8 cellular contexts compared by ENCODE assay signal in the genomic region with DNA sequence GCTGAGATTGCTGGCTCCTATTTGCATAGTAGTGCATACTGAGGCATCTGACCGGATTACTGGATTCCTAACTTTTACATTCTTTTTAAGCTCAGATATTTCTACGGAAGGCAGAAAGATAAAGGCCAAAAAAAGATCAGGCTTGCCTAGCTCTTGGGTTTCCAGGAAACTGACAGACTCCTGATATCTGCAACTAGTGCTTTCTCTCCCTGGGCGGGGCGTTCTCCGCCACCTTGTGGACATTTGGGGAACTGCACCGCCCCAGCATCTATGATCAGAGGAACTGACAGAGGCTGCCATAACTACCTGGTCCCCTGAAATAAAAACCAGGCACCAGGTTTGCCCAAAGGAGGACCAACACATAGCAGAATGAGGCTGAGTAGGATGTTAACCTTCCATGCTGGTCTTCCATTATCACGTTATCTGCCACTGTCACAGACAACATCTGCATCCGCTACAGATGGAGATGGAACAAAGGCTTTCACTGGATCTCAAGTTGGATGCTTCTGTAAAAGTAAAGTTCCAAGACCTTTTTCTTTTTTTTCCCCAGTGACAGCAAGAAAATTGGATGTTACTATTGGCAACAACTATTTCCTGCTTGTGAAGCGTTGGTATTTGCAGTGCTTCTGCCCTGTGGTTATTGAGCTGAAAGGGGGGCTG. TPM values are rescaled to one million over a fixed set of nuclear protein-coding genes. Genes with fewer than 3 reads are reported as not detected.
DNase-seq lines count a peak whose midpoint lies in the region; ATAC-seq and TF ChIP-seq lines count a peak whose summit lies in the region.

No MANE protein-coding gene starts in this region.

- peak overlapping the region in 1 of 2 experiments; percentile 69 for H3K18ac ChIP-seq in mesenchymal stem cell (ENCODE audit: low read depth in 1 of 2, low read length in 2 of 2)

- H4K91ac ChIP-seq in mesenchymal stem cell (ENCODE audit: low read length): no peak overlapping the region

- no peak overlapping the region for H3K4ac ChIP-seq in mesenchymal stem cell (ENCODE audit: low read depth in 1 of 2, low read length in 2 of 2)

- peak overlapping the region; percentile 35 for H2BK5ac ChIP-seq in mesenchymal stem cell (ENCODE audit: low read depth, low read length, poor library complexity, severe bottlenecking)

- peak overlapping the region; percentile 27 for H2AK5ac ChIP-seq in mesenchymal stem cell (ENCODE audit: low read length, severe bottlenecking)

- no peak overlapping the region for H2BK12ac ChIP-seq in mesenchymal stem cell (ENCODE audit: low read length in 2 of 2)

- H3K14ac ChIP-seq in mesenchymal stem cell (ENCODE audit: low read length in 2 of 2): no peak overlapping the region

- peaks cover 26% of the 10 kb centered on the region for H3K79me1 ChIP-seq in mesenchymal stem cell (replicated peaks; ENCODE audit: low read length, poor library complexity, severe bottlenecking)

- ATAC-seq in GM18517 (IDR thresholded peaks at IDR 0.05; ENCODE audit: unreplicated experiment) (peak; percentile 81), HG02981 (IDR thresholded peaks at IDR 0.05; ENCODE audit: unreplicated experiment) (peak; percentile 90)

- H3K4me1 ChIP-seq in mesenchymal stem cell (ENCODE audit: control insufficient read depth, insufficient read depth, low read depth, low read length): peaks cover 7% of the 10 kb centered on the region

- H3K27me3 ChIP-seq in dorsolateral prefrontal cortex (peaks cover 0 to 4% (median 0%) of the 10 kb centered on the region in 45 donors), mesenchymal stem cell (ENCODE audit: control insufficient read depth in 1 of 2, insufficient read depth in 1 of 2, low read length in 2 of 2) (no peaks in the 10 kb centered on the region)

- H3K36me3 ChIP-seq in mesenchymal stem cell (ENCODE audit: control insufficient read depth in 1 of 2, insufficient read depth in 2 of 2, low read depth in 1 of 2, low read length in 2 of 2): peaks cover 44 to 88% of the 10 kb centered on the region in 2 experiments

- TF ChIP-seq CTCF in dorsolateral prefrontal cortex (IDR thresholded peaks at IDR 0.05 in 54 of 56, conservative IDR thresholded peaks at IDR 0.05 in 2 of 56; ENCODE audit: low read depth in 1 of 56, partially characterized antibody in 56 of 56): peak; percentile 95 to 100 (median 99)

- no peak overlapping the region for H3K4me2 ChIP-seq in mesenchymal stem cell (ENCODE audit: low read length, poor library complexity, severe bottlenecking)

- H4K8ac ChIP-seq in mesenchymal stem cell (ENCODE audit: low read length): no peak overlapping the region

- no peak overlapping the region for H2BK15ac ChIP-seq in mesenchymal stem cell (ENCODE audit: low read depth, poor library complexity, severe bottlenecking)

- H3K27ac ChIP-seq in dorsolateral prefrontal cortex: no peak overlapping the region
- H3K27ac ChIP-seq in mesenchymal stem cell (ENCODE audit: low read length, poor library complexity, severe bottlenecking): peak overlapping the region; percentile 62

- H2AFZ ChIP-seq in mesenchymal stem cell (ENCODE audit: low read depth, low read length): no peak overlapping the region

- peak overlapping the region in 2 of 59 donors; percentile 7 to 10 for H3K4me3 ChIP-seq in dorsolateral prefrontal cortex
- H3K4me3 ChIP-seq in mesenchymal stem cell (ENCODE audit: insufficient read depth in 1 of 2, low read depth in 1 of 2, low read length in 2 of 2): peak overlapping the region in 1 of 2 experiments; percentile 56

- DNase-seq in AG20443 (ENCODE audit: low spot score) (peak; percentile 85), NCI-H226 (peak; percentile 62), dorsolateral prefrontal cortex (peak; percentile 27 to 86 (median 78)), mesenchymal stem cell (peak; percentile 75)
- peak; percentile 61 to 73 for DNase-seq in activated CD4-positive, alpha-beta T cell treated with anti-CD3 and anti-CD28 coated beads, Interleukin-2, amount 50 U/mL, for 4 hours
- peak; percentile 71 to 83 for DNase-seq in stimulated activated CD8-positive, alpha-beta memory T cell treated with anti-CD3 and anti-CD28 coated beads, Interleukin-2, amount 100 ng/mL, for 48 hours (ENCODE audit: low read depth in 2 of 2)

- no peaks in the 10 kb centered on the region for H3K9me3 ChIP-seq in mesenchymal stem cell (ENCODE audit: control insufficient read depth, low read length)

- intact Hi-C loops in dorsolateral prefrontal cortex (cut with DNase I): loop anchor here (2.0 to 5.0 kb wide), 2 partner anchors 128 to 194 kb away; no protein-coding TSS in a partner anchor

- H3K9ac ChIP-seq in mesenchymal stem cell (ENCODE audit: low read length): peak overlapping the region; percentile 72

- H3K23ac ChIP-seq in mesenchymal stem cell (ENCODE audit: low read length in 2 of 2): no peak overlapping the region

- no peak overlapping the region for H2BK120ac ChIP-seq in mesenchymal stem cell (ENCODE audit: low read depth, low read length)

- WGBS in mesenchymal stem cell: 34% methylated on average over 9 of the region's 9 CpGs

RNA-seq across cellular contexts. Expression of a gene that starts 33.3 kb away (rescaled TPM):
- 10 to 100 TPM in 86 of 120 experiments, 1 to 10 TPM in 34; 4.7 to 32.8 (median 12.1) TPM for total RNA-seq in dorsolateral prefrontal cortex
- 234 TPM for polyA plus RNA-seq in mesenchymal stem cell (2013, experiment 1 of 2)
- polyA plus RNA-seq in mesenchymal stem cell (2013, experiment 2 of 2): 238 TPM
